Comparison of ENCODE assay signal across 14 cellular contexts in the genomic region with DNA sequence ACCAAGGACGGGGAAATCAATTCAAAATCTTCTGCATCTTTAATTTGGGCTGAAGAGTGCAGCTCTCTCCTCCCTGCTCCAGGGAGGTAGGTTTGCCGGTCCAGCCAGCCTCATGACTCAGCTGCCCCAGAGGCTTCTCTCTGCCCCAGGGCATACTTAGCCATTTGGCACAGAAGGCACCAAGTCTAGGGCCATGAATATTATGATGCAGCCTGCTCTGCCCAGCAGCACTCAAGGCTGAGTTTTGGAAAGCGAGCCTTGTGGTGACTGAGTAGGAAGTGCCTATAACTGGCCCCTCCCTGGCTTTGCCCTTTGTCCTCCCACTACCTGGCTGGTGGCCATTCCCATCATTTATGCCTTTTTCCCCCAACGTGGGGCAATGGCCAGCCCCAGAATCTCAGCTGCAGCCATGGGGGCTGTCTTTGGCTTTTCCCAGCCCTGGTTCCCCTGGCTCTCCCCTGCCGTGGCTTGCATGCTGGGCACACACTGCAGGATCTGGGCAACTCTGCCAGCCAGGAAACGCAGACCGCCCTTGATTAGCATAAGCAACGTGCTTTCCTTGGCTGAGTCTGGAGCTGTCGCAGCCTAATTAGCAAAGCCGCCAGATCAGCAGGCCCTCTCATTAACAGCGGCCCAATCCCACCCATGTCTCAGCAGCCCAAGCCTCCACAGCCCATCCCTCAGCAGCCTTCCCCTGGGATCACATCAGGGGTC.
A peak's percentile ranks its signal among the peaks of the same experiment; 100 is the strongest.
DNase-seq lines count a peak whose midpoint lies in the region; ATAC-seq and TF ChIP-seq lines count a peak whose summit lies in the region.
"Had no signal": no experiment of that assay in that cellular context is flagged by ENCODE, and none has a peak within 500 bp of the region (broad histone marks: within the 10 kb centered on the region; RNA-seq: fewer than 3 reads in every experiment).

No MANE protein-coding gene starts in this region.

- H3K36me3 ChIP-seq in MG63, result no peaks in the 10 kb centered on the region
- no peaks in the 10 kb centered on the region for H3K36me3 ChIP-seq in CD8-positive, alpha-beta memory T cell (ENCODE audit: insufficient read depth, low read length)

- H3K36me3 Mint-ChIP-seq in CD8-positive, alpha-beta memory T cell, result no peaks in the 10 kb centered on the region
- H3K36me3 Mint-ChIP-seq in T-helper 2 cell treated with Interferon-gamma antibody and Interleukin-4, amounts not matched to agents 5 μg/mL and 100 μg/mL, for 36 hours (ENCODE audit: low read depth), result no peaks in the 10 kb centered on the region
- H3K36me3 Mint-ChIP-seq: CD8-positive, alpha-beta T cell had no signal

- TF ChIP-seq CTCF in epithelial cell of esophagus (IDR thresholded peaks at IDR 0.05; ENCODE audit: insufficient read depth, low read depth, low read length, missing control alignments), result no peak
- TF ChIP-seq CTCF in omental fat pad (IDR thresholded peaks at IDR 0.05), result no peak

- no peaks in the 10 kb centered on the region for H3K4me1 ChIP-seq in CD8-positive, alpha-beta memory T cell (ENCODE audit: insufficient read depth, low read length)

- CTCF ChIA-PET in CD8-positive, alpha-beta memory T cell (lab: Charles Lee), result no interaction called here

- no peak overlapping the region for H3K4me3 Mint-ChIP-seq in CD8-positive, alpha-beta memory T cell
- no peak overlapping the region for H3K4me3 Mint-ChIP-seq in T-helper 2 cell treated with Interferon-gamma antibody and Interleukin-4, amounts not matched to agents 5 μg/mL and 100 μg/mL, for 36 hours
- H3K4me3 Mint-ChIP-seq: CD8-positive, alpha-beta T cell; nephron progenitor cell; T-helper 1 cell treated with Interleukin-12 subunit alpha and Interleukin-12 subunit beta and Interleukin-4 antibody, amounts not matched to agents 30 μg/mL and 1 μg/mL, for 36 hours had no signal

- DNase-seq in COR-L47 (lab: John Stamatoyannopoulos, UW) (peak; percentile 82), MG63 (peak; percentile 82), epithelial cell of esophagus (ENCODE audit: low read depth) (peak; percentile 32), pons (ENCODE audit: low spot score) (peak; percentile 41), omental fat pad (ENCODE audit: low spot score) (no peak)
- no peak for DNase-seq in CD8-positive, alpha-beta memory T cell
- no peak for DNase-seq in T-helper 2 cell treated with Interferon-gamma antibody and Interleukin-4, amounts not matched to agents 5 μg/mL and 100 μg/mL, for 36 hours (ENCODE audit: low spot score)
- DNase-seq: activated CD4-positive, alpha-beta T cell treated with anti-CD3 and anti-CD28 coated beads, Interleukin-2, amount 50 U/mL, for 48 hours; activated gamma-delta T cell treated with Interleukin-2 at 50 U/mL for 16 hours; CD8-positive, alpha-beta T cell; NCI-H187; nephron progenitor cell had no signal

- H3K9me3 ChIP-seq in MG63, result peaks cover 7% of the 10 kb centered on the region; the same call in 1 of the 2 replicates
- H3K9me3 ChIP-seq in CD8-positive, alpha-beta memory T cell (ENCODE audit: low read length), result no peaks in the 10 kb centered on the region

- no peak for ATAC-seq in HG02938 (IDR thresholded peaks at IDR 0.05; ENCODE audit: unreplicated experiment)
- no peak for ATAC-seq in omental fat pad (ENCODE audit: low FRiP score)
- ATAC-seq: CD8-positive, alpha-beta T cell had no signal

- no peaks in the 10 kb centered on the region for H3K27me3 ChIP-seq in MG63
- H3K27me3 ChIP-seq in CD8-positive, alpha-beta memory T cell (ENCODE audit: insufficient read depth, low read length, poor library complexity, severe bottlenecking), result peaks cover 5% of the 10 kb centered on the region

- POLR2A ChIA-PET in CD8-positive, alpha-beta memory T cell (lab: Charles Lee), result no interaction called here

- H3K4me3 ChIP-seq in MG63 (no peak overlapping the region), epithelial cell of esophagus (ENCODE audit: low read length) (no peak overlapping the region)
- no peak overlapping the region for H3K4me3 ChIP-seq in CD8-positive, alpha-beta memory T cell (ENCODE audit: low read length)

- H3K27ac Mint-ChIP-seq in CD8-positive, alpha-beta memory T cell, result peak overlapping the region in 1 of 8 donors; percentile 74
- no peak overlapping the region for H3K27ac Mint-ChIP-seq in T-helper 2 cell treated with Interferon-gamma antibody and Interleukin-4, amounts not matched to agents 5 μg/mL and 100 μg/mL, for 36 hours
- H3K27ac Mint-ChIP-seq: CD8-positive, alpha-beta T cell; nephron progenitor cell; T-helper 1 cell treated with Interleukin-12 subunit alpha and Interleukin-12 subunit beta and Interleukin-4 antibody, amounts not matched to agents 30 μg/mL and 1 μg/mL, for 36 hours had no signal

- peaks cover 0 to 2% (median 0%) of the 10 kb centered on the region in 5 donors for H3K9me3 Mint-ChIP-seq in CD8-positive, alpha-beta memory T cell
- no peaks in the 10 kb centered on the region for H3K9me3 Mint-ChIP-seq in T-helper 2 cell treated with Interferon-gamma antibody and Interleukin-4, amounts not matched to agents 5 μg/mL and 100 μg/mL, for 36 hours
- H3K9me3 Mint-ChIP-seq: CD8-positive, alpha-beta T cell; nephron progenitor cell; T-helper 1 cell treated with Interleukin-12 subunit alpha and Interleukin-12 subunit beta and Interleukin-4 antibody, amounts not matched to agents 30 μg/mL and 1 μg/mL, for 36 hours had no signal

- H3K4me1 Mint-ChIP-seq in CD8-positive, alpha-beta memory T cell, result no peaks in the 10 kb centered on the region
- H3K4me1 Mint-ChIP-seq in T-helper 2 cell treated with Interferon-gamma antibody and Interleukin-4, amounts not matched to agents 5 μg/mL and 100 μg/mL, for 36 hours (ENCODE audit: low read depth), result no peaks in the 10 kb centered on the region

- H3K27me3 Mint-ChIP-seq in CD8-positive, alpha-beta memory T cell, result peaks cover 12 to 25% of the 10 kb centered on the region in 2 donors
- peaks cover 3% of the 10 kb centered on the region for H3K27me3 Mint-ChIP-seq in T-helper 2 cell treated with Interferon-gamma antibody and Interleukin-4, amounts not matched to agents 5 μg/mL and 100 μg/mL, for 36 hours (ENCODE audit: low read depth)

- H3K27ac ChIP-seq in CD8-positive, alpha-beta memory T cell (ENCODE audit: low read depth, low read length), result no peak overlapping the region

Comparison
In these comparisons a context has a peak if more than half of its experiments do, and no peak if none do; other contexts are left out.
1. DNase-seq: peak in COR-L47 (single experiment), MG63 (single experiment), epithelial cell of esophagus (single experiment) and pons (single experiment); none in CD8-positive, alpha-beta memory T cell (0 of 5), T-helper 2 cell treated with Interferon-gamma antibody and Interleukin-4, amounts not matched to agents 5 μg/mL and 100 μg/mL, for 36 hours (single experiment) and omental fat pad (single experiment).